ENCODE assay signal across 15 cellular contexts in the genomic region with DNA sequence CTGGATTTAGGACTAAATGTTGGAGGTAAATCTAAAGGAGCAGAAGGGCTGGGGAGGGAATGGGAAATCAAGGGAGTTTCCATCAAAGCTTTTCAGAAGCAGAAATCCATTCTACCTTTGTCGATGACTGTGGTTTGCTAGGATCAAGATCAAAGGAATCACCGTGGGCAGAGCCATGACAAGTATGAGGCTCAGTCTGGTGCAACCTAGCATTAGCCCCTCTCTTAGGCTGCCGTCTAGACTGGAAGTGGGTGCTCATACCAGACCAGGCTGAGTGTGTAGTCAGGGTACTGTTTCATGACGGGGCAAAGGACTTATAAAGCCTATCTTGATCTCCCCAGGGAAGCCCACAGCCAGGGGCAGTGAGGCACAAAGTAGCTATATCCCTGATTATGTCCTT.
DNase-seq lines count a peak whose midpoint lies in the region; ATAC-seq, FAIRE-seq and TF ChIP-seq lines count a peak whose summit lies in the region.
"Had no signal": no experiment of that assay in that cellular context is flagged by ENCODE, and none has a peak within 500 bp of the region (broad histone marks: within the 10 kb centered on the region; RNA-seq: fewer than 3 reads in every experiment).

No MANE protein-coding gene starts in this region.

- peaks cover 0 to 7% (median 3%) of the 10 kb centered on the region in 7 donors for H3K9me3 Mint-ChIP-seq in CD14-positive monocyte

- H3K79me2 ChIP-seq in HepG2 (ENCODE audit: insufficient read depth, low read length) = no peaks in the 10 kb centered on the region

- H3K27me3 ChIP-seq in neutrophil = no peaks in the 10 kb centered on the region
- H3K27me3 ChIP-seq in HepG2 (ENCODE audit: control insufficient read depth in 1 of 2, insufficient read depth in 2 of 2, low read length in 2 of 2) = no peaks in the 10 kb centered on the region
- no peaks in the 10 kb centered on the region for H3K27me3 ChIP-seq in uterus
- H3K27me3 ChIP-seq: BLaER1 had no signal

- peaks cover 60% of the 10 kb centered on the region for H3K4me1 Mint-ChIP-seq in CD14-positive monocyte

- no peak for ATAC-seq in HepG2
- ATAC-seq in HG03175 (IDR thresholded peaks at IDR 0.05; ENCODE audit: unreplicated experiment) = no peak
- ATAC-seq: CD8-positive, alpha-beta T cell had no signal

- H3K36me3 Mint-ChIP-seq in CD14-positive monocyte = no peaks in the 10 kb centered on the region
- H3K36me3 Mint-ChIP-seq: CD8-positive, alpha-beta T cell had no signal

- intact Hi-C loops in CD14-positive monocyte (cut with micrococcal nuclease) (no loop called here), HepG2 (cut with micrococcal nuclease; ENCODE audit: unreplicated experiment) (no loop called here), uterus (cut with DNase I; ENCODE audit: low total_unique reads) (no loop called here)

- no peak for FAIRE-seq in HepG2 (lab: Jason Lieb, UNC)
- FAIRE-seq: GM19239 had no signal

- no peak overlapping the region for H2AFZ ChIP-seq in HepG2 (ENCODE audit: low read length)

- peaks cover 69 to 73% of the 10 kb centered on the region in 2 experiments for H3K4me1 ChIP-seq in neutrophil (ENCODE audit: control insufficient read depth in 1 of 2, insufficient read depth in 1 of 2, low read depth in 1 of 2, low read length in 1 of 2)
- H3K4me1 ChIP-seq in HepG2 (ENCODE audit: insufficient read depth, low read length) = no peaks in the 10 kb centered on the region
- H3K4me1 ChIP-seq in uterus = no peaks in the 10 kb centered on the region
- H3K4me1 ChIP-seq: BLaER1, HAP-1 had no signal

- BruUV-seq in HepG2 (replicated peaks; lab: Mats Ljungman, UMichigan) = no TSS peak

- no peak for TF ChIP-seq EP300 in HepG2 (IDR thresholded peaks at IDR 0.05; ENCODE audit: low read depth in 2 of 2, low read length in 2 of 2)
- TF ChIP-seq EP300 in HepG2 (CRISPR knock-in tag; IDR thresholded peaks at IDR 0.05; ENCODE audit: borderline replicate concordance) = no peak

- whole genome bisulfite sequencing in HepG2 (ENCODE audit: low lambda C conversion rate) = 1% methylated on average over 4 of the region's 4 CpGs

- H3K36me3 ChIP-seq in neutrophil (no peaks in the 10 kb centered on the region), HepG2 (replicated peaks in 1 of 2; ENCODE audit: control insufficient read depth in 1 of 2, insufficient read depth in 2 of 2, low read length in 2 of 2) (no peaks in the 10 kb centered on the region), uterus (no peaks in the 10 kb centered on the region)
- H3K36me3 ChIP-seq: BLaER1, HAP-1 had no signal

- H3K9me3 ChIP-seq in neutrophil = no peaks in the 10 kb centered on the region
- no peaks in the 10 kb centered on the region for H3K9me3 ChIP-seq in HepG2 (ENCODE audit: low read length)
- no peaks in the 10 kb centered on the region for H3K9me3 ChIP-seq in uterus
- H3K9me3 ChIP-seq: BLaER1, HAP-1 had no signal

- in situ Hi-C loops in HepG2 (cut with HindIII; ENCODE audit: extremely low pct_ligation_motif_present, low pct_unique_long_range_greater_than_20kb) = no loop called here

- DNase-seq in CD14-positive monocyte (ENCODE audit: low spot score) = no peak
- DNase-seq in NB4 (ENCODE audit: low read depth) = peak; percentile 7
- DNase-seq in islet precursor cell = peak; percentile 88
- DNase-seq in HepG2 (ENCODE audit: low spot score) = no peak
- no peak for DNase-seq in uterus
- DNase-seq: 8988T; Calu3; CD8-positive, alpha-beta T cell; DMS79 treated with DMSO at 0.1 percent for 48 hours; GF-D8 had no signal

- POLR2A ChIA-PET in HepG2 (lab: Yijun Ruan, JAX) = no interaction called here

- H3K4me3 Mint-ChIP-seq in CD14-positive monocyte = no peak overlapping the region
- H3K4me3 Mint-ChIP-seq: CD8-positive, alpha-beta T cell had no signal

- no peaks in the 10 kb centered on the region for H3K27me3 Mint-ChIP-seq in CD14-positive monocyte (ENCODE audit: low read depth in 3 of 3)

- TF ChIP-seq CTCF in CD14-positive monocyte (IDR thresholded peaks at IDR 0.05) (no peak), NB4 (IDR thresholded peaks at IDR 0.05; ENCODE audit: low read depth, low read length) (no peak), neutrophil (IDR thresholded peaks at IDR 0.05) (no peak), HepG2 (CRISPR knock-in tag; IDR thresholded peaks at IDR 0.05) (no peak), uterus (IDR thresholded peaks at IDR 0.05) (no peak)

- H3K27ac ChIP-seq in neutrophil (peak overlapping the region; percentile 82), HepG2 (ENCODE audit: extremely low read length, insufficient read depth, low read length) (no peak overlapping the region), uterus (no peak overlapping the region)
- H3K27ac ChIP-seq: BLaER1 had no signal

- TF ChIP-seq POLR2A in NB4 (IDR thresholded peaks at IDR 0.05; ENCODE audit: extremely low read depth, insufficient read length) = no peak
- TF ChIP-seq POLR2A in HepG2 (IDR thresholded peaks at IDR 0.05; ENCODE audit: insufficient read depth in 1 of 2, low read depth in 2 of 2, low read length in 2 of 2) = no peak
- no peak for TF ChIP-seq POLR2A in uterus (IDR thresholded peaks at IDR 0.05)

- no peak for TF ChIP-seq RAD21 in HepG2 (CRISPR knock-in tag; IDR thresholded peaks at IDR 0.05)

- H3K27ac Mint-ChIP-seq in CD14-positive monocyte = peak overlapping the region in 4 of 7 donors; percentile 3 to 54 (median 31)
- H3K27ac Mint-ChIP-seq: CD8-positive, alpha-beta T cell had no signal

- no peaks in the 10 kb centered on the region for H4K20me1 ChIP-seq in HepG2 (ENCODE audit: insufficient read depth, low read length)
- H4K20me1 ChIP-seq: BLaER1 had no signal

- CTCF ChIA-PET in HepG2 (lab: Yijun Ruan, JAX; ENCODE audit: low intra/inter-chr PET ratio, low total read pairs) = no interaction called here

- H3K9ac ChIP-seq in HepG2 (ENCODE audit: insufficient read depth, low read depth, low read length) = no peak overlapping the region
- H3K9ac ChIP-seq: BLaER1 had no signal

- H3K4me3 ChIP-seq in NB4 (ENCODE audit: low read depth, low read length) (no peak overlapping the region), neutrophil (ENCODE audit: low read depth in 1 of 2, low read length in 1 of 2) (no peak overlapping the region), HepG2 (replicated peaks in 1 of 3; ENCODE audit: insufficient read depth in 1 of 3, low read depth in 2 of 3, low read length in 3 of 3) (no peak overlapping the region), uterus (no peak overlapping the region)
- H3K4me3 ChIP-seq: BLaER1, HAP-1 had no signal

- H3K4me2 ChIP-seq in HepG2 (ENCODE audit: low read depth, low read length) = no peak overlapping the region
- H3K4me2 ChIP-seq: BLaER1 had no signal

TF ChIP-seq in HepG2, 621 proteins besides CTCF, POLR2A, EP300 and RAD21:
- TF ChIP-seq ZNF605 (CRISPR knock-in tag; IDR thresholded peaks at IDR 0.05) = no peak
- no peak for TF ChIP-seq BRF2 (CRISPR knock-in tag; IDR thresholded peaks at IDR 0.05)
- TF ChIP-seq ZNF331 (CRISPR knock-in tag; IDR thresholded peaks at IDR 0.05) = no peak
- no peak for TF ChIP-seq KDM1A (CRISPR knock-in tag; IDR thresholded peaks at IDR 0.05)
- TF ChIP-seq ZNF256 (CRISPR knock-in tag; conservative IDR thresholded peaks at IDR 0.05) = no peak
- TF ChIP-seq TMF1 (CRISPR knock-in tag; IDR thresholded peaks at IDR 0.05; ENCODE audit: low read depth) = no peak
- TF ChIP-seq DDIT3 (CRISPR knock-in tag; IDR thresholded peaks at IDR 0.05) = no peak
- no peak for TF ChIP-seq ZNF430 (CRISPR knock-in tag; IDR thresholded peaks at IDR 0.05)
- no peak for TF ChIP-seq KDM5B (CRISPR knock-in tag; IDR thresholded peaks at IDR 0.05; ENCODE audit: borderline replicate concordance)
- no peak for TF ChIP-seq KLF15 (CRISPR knock-in tag; IDR thresholded peaks at IDR 0.05; ENCODE audit: borderline replicate concordance)
- no peak for TF ChIP-seq NFATC3 (CRISPR knock-in tag; IDR thresholded peaks at IDR 0.05)
- no peak for TF ChIP-seq ATF2 (CRISPR knock-in tag; IDR thresholded peaks at IDR 0.05)
- no peak for TF ChIP-seq ZNF232 (CRISPR knock-in tag; IDR thresholded peaks at IDR 0.05; ENCODE audit: borderline replicate concordance)
- no peak for TF ChIP-seq ZNF772 (CRISPR knock-in tag; IDR thresholded peaks at IDR 0.05)
- no peak for TF ChIP-seq SMAD9 (CRISPR knock-in tag; IDR thresholded peaks at IDR 0.05)
- TF ChIP-seq ZFAT (CRISPR knock-in tag; conservative IDR thresholded peaks at IDR 0.05) = no peak
- no peak for TF ChIP-seq SRF (IDR thresholded peaks at IDR 0.05; ENCODE audit: low read depth, low read length)

Comparison
In these comparisons a context has a peak if more than half of its experiments do, and no peak if none do; other contexts are left out.
1. DNase-seq: peak in NB4 (single experiment) and islet precursor cell (single experiment); none in CD14-positive monocyte (single experiment), HepG2 (single experiment) and uterus (0 of 2).